Comparison of ENCODE assay signal across 9 cellular contexts in genomic region chr17:81095608-81095888, GRCh38.
DNase-seq lines count a peak whose midpoint lies in the region; ATAC-seq and TF ChIP-seq lines count a peak whose summit lies in the region.
"Had no signal": no experiment of that assay in that cellular context is flagged by ENCODE, and none has a peak within 500 bp of the region (broad histone marks: within the 10 kb centered on the region; RNA-seq: fewer than 3 reads in every experiment).

No MANE protein-coding gene starts in this region.

- DNase-seq in SK-N-SH (no peak), substantia nigra (lab: John Stamatoyannopoulos, UW) (peak in 1 of 49 donors; percentile 29), NCI-H526 (lab: John Stamatoyannopoulos, UW) (no peak), NCI-H345 treated with DMSO at 0.1 percent for 48 hours (lab: John Stamatoyannopoulos, UW; ENCODE audit: unreplicated experiment) (no peak), SW 1271 (lab: John Stamatoyannopoulos, UW) (no peak)
- peak; percentile 21 for DNase-seq in activated T-helper 9 cell treated with anti-CD3 and anti-CD28 coated beads, Interleukin-2, amount 50 U/mL, for 16 hours (ENCODE audit: low read depth)
- DNase-seq: 8988T had no signal

- no peaks in the 10 kb centered on the region for H3K27me3 ChIP-seq in SK-N-SH (ENCODE audit: insufficient read depth)
- no peaks in the 10 kb centered on the region for H3K27me3 ChIP-seq in iPS-20b (ENCODE audit: insufficient read depth, low read length)

- no peak overlapping the region for H2AFZ ChIP-seq in SK-N-SH (ENCODE audit: low read depth)

- H4K20me1 ChIP-seq in SK-N-SH (ENCODE audit: insufficient read depth): no peaks in the 10 kb centered on the region

- peak overlapping the region; percentile 84 for H3K9ac ChIP-seq in SK-N-SH
- peak overlapping the region; percentile 57; the same call in 1 of the 2 replicates for H3K9ac ChIP-seq in iPS-20b (ENCODE audit: low read depth, low read length)

- H3K79me2 ChIP-seq in SK-N-SH (ENCODE audit: insufficient read depth): no peaks in the 10 kb centered on the region

- H3K4me2 ChIP-seq in SK-N-SH: peak overlapping the region; percentile 82

- H3K9me2 ChIP-seq in SK-N-SH: no peaks in the 10 kb centered on the region

- H3F3A ChIP-seq in SK-N-SH (replicated peaks; ENCODE audit: insufficient read depth): peaks cover 22% of the 10 kb centered on the region

- TF ChIP-seq RAD21 in SK-N-SH (IDR thresholded peaks at IDR 0.05; ENCODE audit: low read length): no peak

- no peak overlapping the region for H3K4me3 ChIP-seq in SK-N-SH (ENCODE audit: low read depth in 2 of 2, low read length in 1 of 2)
- H3K4me3 ChIP-seq in iPS-20b (ENCODE audit: low read length): no peak overlapping the region

- peak overlapping the region; percentile 40 to 99; a peak in 3 of 4 replicates for H3K27ac ChIP-seq in SK-N-SH (ENCODE audit: low read depth in 2 of 2, low read length in 1 of 2)
- no peak overlapping the region for H3K27ac ChIP-seq in iPS-20b (ENCODE audit: low read length)
- H3K27ac ChIP-seq in substantia nigra (ENCODE audit: low read depth, low read length, poor library complexity, severe bottlenecking): peak overlapping the region; percentile 64

- POLR2A ChIA-PET in SK-N-SH (lab: Yijun Ruan, JAX): interaction anchor here (0.6 kb wide), 1 partner anchor 31 kb away, joined by 3 read pairs; no protein-coding TSS in a partner anchor

- ATAC-seq in SK-N-SH treated with all-trans-retinoic acid at 6 μM for 48 hours: no peak

- H3K9me3 ChIP-seq in SK-N-SH (no peaks in the 10 kb centered on the region), iPS-20b (ENCODE audit: insufficient read depth, low read depth, low read length) (no peaks in the 10 kb centered on the region)

- WGBS in SK-N-SH (ENCODE audit: low lambda C conversion rate): 71% methylated on average over 8 of the region's 9 CpGs

- H3K36me3 ChIP-seq in SK-N-SH (replicated peaks in 1 of 2; ENCODE audit: control insufficient read depth in 1 of 2, insufficient read depth in 2 of 2, low read length in 1 of 2) (peaks cover 0 to 4% of the 10 kb centered on the region in 2 experiments), iPS-20b (ENCODE audit: insufficient read depth, low read depth, low read length) (no peaks in the 10 kb centered on the region)

- CTCF ChIA-PET in SK-N-SH (lab: Yijun Ruan, JAX): interaction anchor here (0.8 to 14.2 kb wide), 10 partner anchors 5 to 144 kb away, joined by 3 to 668 read pairs (median 8); partner anchors contain the start of gene BAIAP2

- H3K4me1 ChIP-seq in SK-N-SH (ENCODE audit: control insufficient read depth in 1 of 2, insufficient read depth in 2 of 2, low read depth in 1 of 2, low read length in 1 of 2): peaks cover 42 to 49% of the 10 kb centered on the region in 2 experiments; a peak in 3 of 4 replicates
- peaks cover 14% of the 10 kb centered on the region; the same call in 1 of the 2 replicates for H3K4me1 ChIP-seq in iPS-20b (ENCODE audit: insufficient read depth, low read length)

- TF ChIP-seq EP300 in SK-N-SH (IDR thresholded peaks at IDR 0.05; ENCODE audit: borderline replicate concordance in 1 of 2, low read depth in 1 of 2, low read length in 1 of 2): no peak

- no peak for TF ChIP-seq CTCF in SK-N-SH (IDR thresholded peaks at IDR 0.05)

TF ChIP-seq in SK-N-SH, 30 proteins besides CTCF, POLR2A, EP300 and RAD21:
- TF ChIP-seq FOSL2 (IDR thresholded peaks at IDR 0.05; ENCODE audit: borderline replicate concordance, low read depth) (no peak), GATA2 (CRISPR knock-in tag; IDR thresholded peaks at IDR 0.05) (no peak)
TF ChIP-seq in SK-N-SH: peak in this region for 0.

TF ChIP-seq in SK-N-SH treated with all-trans-retinoic acid at 6 μM for 48 hours, 23 proteins besides CTCF, POLR2A, EP300 and RAD21:
- TF ChIP-seq TOX (CRISPR knock-in tag; IDR thresholded peaks at IDR 0.05; ENCODE audit: borderline replicate concordance) (no peak), CSDC2 (CRISPR knock-in tag; IDR thresholded peaks at IDR 0.05) (no peak), ISL1 (CRISPR knock-in tag; IDR thresholded peaks at IDR 0.05) (no peak), ARNTL (CRISPR knock-in tag; IDR thresholded peaks at IDR 0.05; ENCODE audit: borderline replicate concordance, low read depth) (no peak), ZC3H10 (CRISPR knock-in tag; IDR thresholded peaks at IDR 0.05) (no peak), BACH2 (CRISPR knock-in tag; IDR thresholded peaks at IDR 0.05; ENCODE audit: borderline replicate concordance) (no peak), PPARA (CRISPR knock-in tag; IDR thresholded peaks at IDR 0.05; ENCODE audit: borderline replicate concordance) (no peak), SNAI2 (CRISPR knock-in tag; IDR thresholded peaks at IDR 0.05) (no peak), TSHZ2 (CRISPR knock-in tag; IDR thresholded peaks at IDR 0.05) (no peak), POU6F1 (CRISPR knock-in tag; IDR thresholded peaks at IDR 0.05; ENCODE audit: borderline replicate concordance, low read depth) (no peak), ZNF70 (CRISPR knock-in tag; IDR thresholded peaks at IDR 0.05) (no peak), ESRRG (CRISPR knock-in tag; IDR thresholded peaks at IDR 0.05) (no peak), ZFP30 (CRISPR knock-in tag; IDR thresholded peaks at IDR 0.05) (no peak)
- TF ChIP-seq, protein P1, sequence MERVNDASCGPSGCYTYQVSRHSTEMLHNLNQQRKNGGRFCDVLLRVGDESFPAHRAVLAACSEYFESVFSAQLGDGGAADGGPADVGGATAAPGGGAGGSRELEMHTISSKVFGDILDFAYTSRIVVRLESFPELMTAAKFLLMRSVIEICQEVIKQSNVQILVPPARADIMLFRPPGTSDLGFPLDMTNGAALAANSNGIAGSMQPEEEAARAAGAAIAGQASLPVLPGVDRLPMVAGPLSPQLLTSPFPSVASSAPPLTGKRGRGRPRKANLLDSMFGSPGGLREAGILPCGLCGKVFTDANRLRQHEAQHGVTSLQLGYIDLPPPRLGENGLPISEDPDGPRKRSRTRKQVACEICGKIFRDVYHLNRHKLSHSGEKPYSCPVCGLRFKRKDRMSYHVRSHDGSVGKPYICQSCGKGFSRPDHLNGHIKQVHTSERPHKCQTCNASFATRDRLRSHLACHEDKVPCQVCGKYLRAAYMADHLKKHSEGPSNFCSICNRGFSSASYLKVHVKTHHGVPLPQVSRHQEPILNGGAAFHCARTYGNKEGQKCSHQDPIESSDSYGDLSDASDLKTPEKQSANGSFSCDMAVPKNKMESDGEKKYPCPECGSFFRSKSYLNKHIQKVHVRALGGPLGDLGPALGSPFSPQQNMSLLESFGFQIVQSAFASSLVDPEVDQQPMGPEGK (CRISPR knock-in tag; IDR thresholded peaks at IDR 0.05; ENCODE audit: borderline replicate concordance): no peak
